8 cellular contexts compared by ENCODE assay signal in the genomic region with DNA sequence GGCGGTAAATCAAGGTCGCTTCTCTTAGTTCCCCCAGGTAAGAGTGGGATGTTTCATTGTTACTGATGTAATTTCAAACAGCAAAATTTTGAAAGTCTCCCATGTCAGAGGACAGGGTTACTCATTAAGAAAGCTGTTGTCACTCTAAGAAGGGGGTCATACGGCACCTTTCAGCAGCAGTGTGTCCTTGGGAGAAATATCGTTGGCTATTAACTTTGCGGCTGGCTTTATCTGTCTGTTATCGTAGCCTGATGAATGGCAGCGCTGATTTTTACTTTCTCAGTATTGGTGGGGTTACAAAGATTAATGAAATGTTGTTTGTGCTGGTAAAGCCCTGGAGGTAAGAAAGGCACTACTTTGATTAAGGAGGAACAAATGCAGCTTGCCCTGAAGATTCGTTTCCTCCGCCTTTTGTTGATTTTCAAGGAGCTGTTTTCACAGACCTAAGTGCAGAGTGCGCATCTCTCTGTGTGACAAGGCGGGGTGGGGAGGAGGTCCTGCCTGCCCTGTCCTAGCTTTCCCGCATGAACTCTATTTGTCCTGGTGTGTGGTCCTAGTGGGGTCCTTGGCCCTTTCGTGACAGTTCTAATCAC. TPM values are rescaled to one million over a fixed set of nuclear protein-coding genes. Genes with fewer than 3 reads are reported as not detected.
DNase-seq lines count a peak whose midpoint lies in the region; ATAC-seq and TF ChIP-seq lines count a peak whose summit lies in the region.

No MANE protein-coding gene starts in this region.

- no peak overlapping the region for H3K4me3 Mint-ChIP-seq in activated CD4-positive, alpha-beta memory T cell treated with anti-CD3 and anti-CD28 coated beads for 36 hours

- H3K27ac ChIP-seq in OCI-LY1 (ENCODE audit: low read depth, low read length, poor library complexity, severe bottlenecking): no peak overlapping the region

- H3K9me3 Mint-ChIP-seq in activated CD4-positive, alpha-beta memory T cell treated with anti-CD3 and anti-CD28 coated beads for 36 hours: no peaks in the 10 kb centered on the region

- H3K4me2 ChIP-seq in OCI-LY1 (ENCODE audit: low read length): peak overlapping the region; percentile 49; the same call in 1 of the 2 replicates

- no peaks in the 10 kb centered on the region for H3K9me3 ChIP-seq in OCI-LY1 (ENCODE audit: low read length)

- CTCF ChIA-PET in activated CD4-positive, alpha-beta memory T cell treated with anti-CD3 and anti-CD28 coated beads for 36 hours (lab: Charles Lee): no interaction called here

- no peaks in the 10 kb centered on the region for H3F3A ChIP-seq in OCI-LY1 (ENCODE audit: insufficient read depth, low read length)

- H3K27ac Mint-ChIP-seq in activated CD4-positive, alpha-beta memory T cell treated with anti-CD3 and anti-CD28 coated beads for 36 hours: no peak overlapping the region

- ATAC-seq in GM19397 (IDR thresholded peaks at IDR 0.05; ENCODE audit: unreplicated experiment) (peak; percentile 40), Right ventricle myocardium superior (ENCODE audit: poor library complexity) (peak; percentile 27), GM19035 (IDR thresholded peaks at IDR 0.05; ENCODE audit: unreplicated experiment) (no peak)

- DNase-seq in Right ventricle myocardium superior (no peak), retina (peak; percentile 16), activated gamma-delta T cell (lab: John Stamatoyannopoulos, UW) (no peak), T1000 (lab: John Stamatoyannopoulos, UW) (no peak)
- DNase-seq in activated CD4-positive, alpha-beta memory T cell treated with anti-CD3 and anti-CD28 coated beads for 36 hours: no peak

- no peaks in the 10 kb centered on the region for H3K36me3 ChIP-seq in OCI-LY1 (ENCODE audit: insufficient read depth, low read length)

- H3K9me2 ChIP-seq in OCI-LY1 (ENCODE audit: low read depth, low read length): no peaks in the 10 kb centered on the region

- peaks cover 4% of the 10 kb centered on the region for H3K4me1 ChIP-seq in OCI-LY1 (ENCODE audit: insufficient read depth, low read length, severe bottlenecking)

- no peaks in the 10 kb centered on the region for H4K20me1 ChIP-seq in OCI-LY1 (ENCODE audit: insufficient read depth, low read length)

- H3K4me1 Mint-ChIP-seq in activated CD4-positive, alpha-beta memory T cell treated with anti-CD3 and anti-CD28 coated beads for 36 hours (ENCODE audit: low read depth): peaks cover 8% of the 10 kb centered on the region

- no peaks in the 10 kb centered on the region for H3K27me3 ChIP-seq in OCI-LY1 (ENCODE audit: insufficient read depth, low read length)

- peaks cover 41% of the 10 kb centered on the region for H3K27me3 Mint-ChIP-seq in activated CD4-positive, alpha-beta memory T cell treated with anti-CD3 and anti-CD28 coated beads for 36 hours

- intact Hi-C loops in Right ventricle myocardium superior (cut with DNase I): no loop called here
- intact Hi-C loops in activated CD4-positive, alpha-beta memory T cell treated with anti-CD3 and anti-CD28 coated beads for 36 hours (cut with micrococcal nuclease): loop anchor here (5.0 kb wide), 1 partner anchor 555 kb away; a partner anchor contains a TSS

- no peak for TF ChIP-seq CTCF in OCI-LY1 (IDR thresholded peaks at IDR 0.05; ENCODE audit: low read length)

- H3K79me2 ChIP-seq in OCI-LY1 (ENCODE audit: insufficient read depth, low read length): no peaks in the 10 kb centered on the region

- no peak overlapping the region for H3K4me3 ChIP-seq in OCI-LY1 (ENCODE audit: low read depth, low read length, poor library complexity, severe bottlenecking)

- H3K9ac ChIP-seq in OCI-LY1 (ENCODE audit: low read length): no peak overlapping the region

- no peaks in the 10 kb centered on the region for H3K36me3 Mint-ChIP-seq in activated CD4-positive, alpha-beta memory T cell treated with anti-CD3 and anti-CD28 coated beads for 36 hours

- no peak overlapping the region for H2AFZ ChIP-seq in OCI-LY1 (ENCODE audit: low read length)

- POLR2A ChIA-PET in activated CD4-positive, alpha-beta memory T cell treated with anti-CD3 and anti-CD28 coated beads for 36 hours (lab: Charles Lee): no interaction called here

RNA-seq across cellular contexts. Expression of a gene that starts 27.6 kb away (rescaled TPM):
- total RNA-seq in Right ventricle myocardium superior: 45.3 TPM
- 10 to 100 TPM; 16.5 to 17.7 TPM for total RNA-seq in activated CD4-positive, alpha-beta memory T cell treated with anti-CD3 and anti-CD28 coated beads for 36 hours
